In the genomic region with DNA sequence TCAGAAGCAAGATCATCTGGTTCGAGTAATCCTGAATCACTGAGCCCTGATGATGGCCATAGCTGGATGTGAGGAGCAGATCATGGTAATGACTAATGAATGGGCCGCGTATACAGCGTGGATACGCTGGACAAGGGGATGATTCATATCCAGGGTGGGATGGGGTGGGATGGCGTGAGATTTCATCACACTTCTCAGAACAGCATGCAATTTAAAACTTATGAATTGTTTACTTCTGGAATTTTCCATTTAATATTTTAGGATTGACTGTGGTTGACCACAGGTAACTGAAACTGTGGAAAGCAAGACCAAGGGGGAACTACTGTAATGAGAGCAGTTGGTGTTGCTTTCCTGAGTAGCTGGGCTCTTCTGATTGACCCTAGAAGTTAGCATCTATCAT, we compare ENCODE assay signal across 14 cellular contexts.
DNase-seq lines count a peak whose midpoint lies in the region; FAIRE-seq and TF ChIP-seq lines count a peak whose summit lies in the region.
"Had no signal": no experiment of that assay in that cellular context is flagged by ENCODE, and none has a peak within 500 bp of the region (broad histone marks: within the 10 kb centered on the region; RNA-seq: fewer than 3 reads in every experiment).

No MANE protein-coding gene starts in this region.

- H3K36me3 ChIP-seq in WERI-Rb-1: no peaks in the 10 kb centered on the region

- no peaks in the 10 kb centered on the region for H3K9me3 ChIP-seq in WERI-Rb-1 (ENCODE audit: severe bottlenecking)

- H3K36me3 Mint-ChIP-seq in osteocyte (ENCODE audit: unreplicated experiment): no peaks in the 10 kb centered on the region
- H3K36me3 Mint-ChIP-seq: immature natural killer cell; natural killer cell treated with Interleukin-12 subunit alpha and Interleukin-12 subunit beta and Interleukin-15 and Interleukin-18, amount 100 ng/mL, for 72 hours had no signal

- H3K4me3 ChIP-seq in WERI-Rb-1 (ENCODE audit: low read depth, low read length): no peak overlapping the region

- DNase-seq in HCEC 1CT: peak; percentile 99
- peak; percentile 77 for DNase-seq in RCC 7860 (ENCODE audit: low spot score)
- DNase-seq in epithelial cell of prostate (ENCODE audit: low read depth, low spot score): peak; percentile 26
- peak; percentile 30 for DNase-seq in renal cortical epithelial cell (ENCODE audit: low read depth)
- DNase-seq in WERI-Rb-1: no peak
- DNase-seq in osteocyte (ENCODE audit: extremely low spot score, unreplicated experiment): no peak
- no peak for DNase-seq in stimulated activated CD4-positive, alpha-beta T cell treated with anti-CD3 and anti-CD28 coated beads, Interleukin-2, amount 100 ng/mL, for 48 hours
- DNase-seq in NCI-H1105 (lab: John Stamatoyannopoulos, UW): no peak
- DNase-seq: activated CD8-positive, alpha-beta T cell treated with anti-CD3 and anti-CD28 coated beads, Interleukin-2, amount 10 ng/mL, durations not matched to agents 7 days and 5 days; effector memory CD8-positive, alpha-beta T cell; immature natural killer cell; KBM-7 had no signal

- H3K27ac Mint-ChIP-seq in osteocyte (ENCODE audit: unreplicated experiment): no peak overlapping the region
- H3K27ac Mint-ChIP-seq: activated CD8-positive, alpha-beta T cell treated with anti-CD3 and anti-CD28 coated beads, Interleukin-2, amount 10 ng/mL, durations not matched to agents 7 days and 5 days; activated naive CD4-positive, alpha-beta T cell treated with anti-CD3 and anti-CD28 coated beads, Interleukin-2, amount 50 U/mL, for 24 hours; effector memory CD8-positive, alpha-beta T cell; immature natural killer cell; natural killer cell treated with Interleukin-12 subunit alpha and Interleukin-12 subunit beta and Interleukin-15 and Interleukin-18, amount 100 ng/mL, for 72 hours had no signal

- peak overlapping the region; percentile 71 for H3K27ac ChIP-seq in epithelial cell of prostate
- no peak overlapping the region for H3K27ac ChIP-seq in WERI-Rb-1

- H3K4me1 Mint-ChIP-seq in osteocyte (ENCODE audit: unreplicated experiment): peaks cover 30% of the 10 kb centered on the region

- peak; percentile 60 for FAIRE-seq in RCC 7860 (lab: Jason Lieb, UNC)

- TF ChIP-seq CTCF in WERI-Rb-1 (IDR thresholded peaks at IDR 0.05; ENCODE audit: low read depth, low read length) (no peak), osteocyte (IDR thresholded peaks at IDR 0.05) (no peak)

- H3K27me3 Mint-ChIP-seq in osteocyte (ENCODE audit: unreplicated experiment): no peaks in the 10 kb centered on the region
- H3K27me3 Mint-ChIP-seq: activated naive CD4-positive, alpha-beta T cell treated with anti-CD3 and anti-CD28 coated beads, Interleukin-2, amount 50 U/mL, for 24 hours; effector memory CD8-positive, alpha-beta T cell; natural killer cell treated with Interleukin-12 subunit alpha and Interleukin-12 subunit beta and Interleukin-15 and Interleukin-18, amount 100 ng/mL, for 72 hours had no signal

- H3K9me3 Mint-ChIP-seq in osteocyte (ENCODE audit: unreplicated experiment): no peaks in the 10 kb centered on the region
- H3K9me3 Mint-ChIP-seq: activated naive CD4-positive, alpha-beta T cell treated with anti-CD3 and anti-CD28 coated beads, Interleukin-2, amount 50 U/mL, for 24 hours; effector memory CD8-positive, alpha-beta T cell; natural killer cell treated with Interleukin-12 subunit alpha and Interleukin-12 subunit beta and Interleukin-15 and Interleukin-18, amount 100 ng/mL, for 72 hours had no signal

- no peaks in the 10 kb centered on the region for H3K27me3 ChIP-seq in WERI-Rb-1 (ENCODE audit: insufficient read depth, low read depth, severe bottlenecking)

- no peak overlapping the region for H3K4me3 Mint-ChIP-seq in osteocyte (ENCODE audit: unreplicated experiment)
- H3K4me3 Mint-ChIP-seq: activated CD8-positive, alpha-beta T cell treated with anti-CD3 and anti-CD28 coated beads, Interleukin-2, amount 10 ng/mL, durations not matched to agents 7 days and 5 days; activated naive CD4-positive, alpha-beta T cell treated with anti-CD3 and anti-CD28 coated beads, Interleukin-2, amount 50 U/mL, for 24 hours; effector memory CD8-positive, alpha-beta T cell; immature natural killer cell; natural killer cell treated with Interleukin-12 subunit alpha and Interleukin-12 subunit beta and Interleukin-15 and Interleukin-18, amount 100 ng/mL, for 72 hours had no signal

Comparison
In these comparisons a context has a peak if more than half of its experiments do, and no peak if none do; other contexts are left out.
1. DNase-seq: peak in HCEC 1CT (single experiment), RCC 7860 (single experiment), epithelial cell of prostate (single experiment) and renal cortical epithelial cell (single experiment); none in WERI-Rb-1 (single experiment), osteocyte (single experiment), stimulated activated CD4-positive, alpha-beta T cell treated with anti-CD3 and anti-CD28 coated beads, Interleukin-2, amount 100 ng/mL, for 48 hours (0 of 2) and NCI-H1105 (single experiment).